Comparison of ENCODE assay signal across 14 cellular contexts in genomic region chr18:60145776-60146175, GRCh38.
DNase-seq lines count a peak whose midpoint lies in the region; ATAC-seq and TF ChIP-seq lines count a peak whose summit lies in the region.
"Had no signal": no experiment of that assay in that cellular context is flagged by ENCODE, and none has a peak within 500 bp of the region (broad histone marks: within the 10 kb centered on the region; RNA-seq: fewer than 3 reads in every experiment).

No MANE protein-coding gene starts in this region.

- CTCF ChIA-PET in A673 (lab: Charles Lee): no interaction called here

- H3K4me3 ChIP-seq in body of pancreas: no peak overlapping the region
- H3K4me3 ChIP-seq in A673 (ENCODE audit: low read depth, low read length, poor library complexity, severe bottlenecking): no peak overlapping the region
- H3K4me3 ChIP-seq: ovary had no signal

- intact Hi-C loops in body of pancreas (cut with DNase I): no loop called here
- intact Hi-C loops in A673 (cut with micrococcal nuclease; ENCODE audit: unreplicated experiment): no loop called here

- H3K4me1 ChIP-seq in body of pancreas (no peaks in the 10 kb centered on the region), A673 (ENCODE audit: insufficient read depth, low read length, poor library complexity, severe bottlenecking) (no peaks in the 10 kb centered on the region)

- POLR2A ChIA-PET in A673 (lab: Charles Lee; ENCODE audit: low non-redundant PET): no interaction called here

- no peak overlapping the region for H3K27ac ChIP-seq in body of pancreas
- no peak overlapping the region for H3K27ac ChIP-seq in A673 (ENCODE audit: low read depth, low read length, poor library complexity, severe bottlenecking)
- H3K27ac ChIP-seq: ovary had no signal

- ATAC-seq in GM19452 (IDR thresholded peaks at IDR 0.05; ENCODE audit: unreplicated experiment): peak; percentile 28
- peak; percentile 13 for ATAC-seq in HG02981 (IDR thresholded peaks at IDR 0.05; ENCODE audit: unreplicated experiment)
- no peak for ATAC-seq in body of pancreas

- WGBS in body of pancreas, 2 donors: 72 to 73% methylated on average over 2 of the region's 2 CpGs

- no TSS peak for BruUV-seq in A673 (replicated peaks; lab: Mats Ljungman, UMichigan)

- no peak for TF ChIP-seq POLR2A in body of pancreas (IDR thresholded peaks at IDR 0.05)

- H3K27me3 ChIP-seq in body of pancreas (no peaks in the 10 kb centered on the region), A673 (replicated peaks; ENCODE audit: insufficient read depth, low read depth, low read length, poor library complexity) (peaks cover 48% of the 10 kb centered on the region)
- H3K27me3 ChIP-seq: ovary had no signal

- H3K36me3 ChIP-seq in body of pancreas (replicated peaks in 1 of 2; ENCODE audit: insufficient read depth in 1 of 2, low read depth in 2 of 2) (no peaks in the 10 kb centered on the region), A673 (ENCODE audit: insufficient read depth, low read length, poor library complexity, severe bottlenecking) (no peaks in the 10 kb centered on the region)
- H3K36me3 ChIP-seq: ovary had no signal

- TF ChIP-seq CTCF in GM10266 (IDR thresholded peaks at IDR 0.05; ENCODE audit: control insufficient read depth, insufficient read depth, low read depth, missing control alignments) (no peak), GM20000 (IDR thresholded peaks at IDR 0.05; ENCODE audit: extremely low read depth, missing control alignments) (no peak), body of pancreas (IDR thresholded peaks at IDR 0.05) (no peak), A673 (conservative IDR thresholded peaks at IDR 0.05; ENCODE audit: low read depth, low read length) (no peak)

- DNase-seq in Daoy (ENCODE audit: low read depth) (peak; percentile 1), NCI-H146 (lab: John Stamatoyannopoulos, UW) (peak; percentile 7), GM10266 (ENCODE audit: extremely low spot score) (no peak), GM20000 (ENCODE audit: low spot score) (no peak), body of pancreas (no peak), A673 (ENCODE audit: low spot score) (no peak)
- DNase-seq: activated CD8-positive, alpha-beta memory T cell treated with anti-CD3 and anti-CD28 coated beads, Interleukin-2, amount 50 U/mL, for 48 hours; DMS153; H7; NCI-H1092 treated with DMSO at 0.1 percent for 48 hours; NCI-H69; ovary had no signal

- H3K9me3 ChIP-seq in body of pancreas: no peaks in the 10 kb centered on the region
- no peaks in the 10 kb centered on the region for H3K9me3 ChIP-seq in A673 (ENCODE audit: low read depth, low read length, poor library complexity, severe bottlenecking)
- H3K9me3 ChIP-seq: ovary had no signal

Comparison
In these comparisons a context has a peak if more than half of its experiments do, and no peak if none do; other contexts are left out.
1. DNase-seq: peak in Daoy (single experiment) and NCI-H146 (single experiment); none in GM10266 (single experiment), GM20000 (single experiment), body of pancreas (0 of 4) and A673 (single experiment).